Comparison of ENCODE assay signal across 8 cellular contexts in genomic region chr19:4676955-4677731, GRCh38. TPM values are rescaled to one million over a fixed set of nuclear protein-coding genes. Genes with fewer than 3 reads are reported as not detected.
DNase-seq lines count a peak whose midpoint lies in the region; ATAC-seq and TF ChIP-seq lines count a peak whose summit lies in the region.

No MANE protein-coding gene starts in this region.

- no peaks in the 10 kb centered on the region for H3K4me1 ChIP-seq in rectal smooth muscle tissue (ENCODE audit: control insufficient read depth, insufficient read depth, low read length)
- H3K4me1 ChIP-seq in effector memory CD4-positive, alpha-beta T cell (ENCODE audit: control insufficient read depth, insufficient read depth, low read length, poor library complexity, severe bottlenecking) = no peaks in the 10 kb centered on the region

- H3K9me3 ChIP-seq in effector memory CD4-positive, alpha-beta T cell (ENCODE audit: control insufficient read depth, low read length) = no peaks in the 10 kb centered on the region

- no peak overlapping the region for H3K9ac ChIP-seq in rectal smooth muscle tissue (ENCODE audit: low read length)

- H3K4me3 ChIP-seq in fibroblast of villous mesenchyme (ENCODE audit: low read depth, low read length) = no peak overlapping the region
- H3K4me3 ChIP-seq in rectal smooth muscle tissue (ENCODE audit: low read length) = no peak overlapping the region
- no peak overlapping the region for H3K4me3 ChIP-seq in effector memory CD4-positive, alpha-beta T cell (ENCODE audit: insufficient read depth, low read depth, low read length, poor library complexity, severe bottlenecking)

- DNase-seq in DMS 273 (lab: John Stamatoyannopoulos, UW; ENCODE audit: unreplicated experiment) (peak; percentile 88), HUDEP-2 (lab: John Stamatoyannopoulos, UW; ENCODE audit: unreplicated experiment in 76 of 76) (peak in 46 of 76 experiments; percentile 6 to 76 (median 39)), fibroblast of villous mesenchyme (ENCODE audit: low read depth) (peak; percentile 20)
- DNase-seq in activated CD4-positive, alpha-beta T cell treated with anti-CD3 and anti-CD28 coated beads for 48 hours = peak; percentile 54
- DNase-seq in effector memory CD4-positive, alpha-beta T cell = no peak

- peak; percentile 58 for TF ChIP-seq CTCF in fibroblast of villous mesenchyme (IDR thresholded peaks at IDR 0.05; ENCODE audit: insufficient read depth, low read depth, low read length)

- ATAC-seq in HG02840 (IDR thresholded peaks at IDR 0.05; ENCODE audit: low FRiP score, unreplicated experiment) (no peak), GM21526 (IDR thresholded peaks at IDR 0.05; ENCODE audit: low FRiP score, unreplicated experiment) (no peak)

- H3K27ac ChIP-seq in rectal smooth muscle tissue (ENCODE audit: low read depth, low read length) = peak overlapping the region; percentile 41
- H3K27ac ChIP-seq in effector memory CD4-positive, alpha-beta T cell (ENCODE audit: insufficient read depth, low read length, poor library complexity, severe bottlenecking) = no peak overlapping the region

- no peaks in the 10 kb centered on the region for H3K27me3 ChIP-seq in rectal smooth muscle tissue (ENCODE audit: control insufficient read depth, insufficient read depth, low read length)
- no peaks in the 10 kb centered on the region for H3K27me3 ChIP-seq in effector memory CD4-positive, alpha-beta T cell (replicated peaks; ENCODE audit: control insufficient read depth, insufficient read depth, low read length, poor library complexity, severe bottlenecking)

- H3K36me3 ChIP-seq in rectal smooth muscle tissue (ENCODE audit: control insufficient read depth, insufficient read depth, low read length) = peaks cover 12% of the 10 kb centered on the region
- peaks cover 13% of the 10 kb centered on the region for H3K36me3 ChIP-seq in effector memory CD4-positive, alpha-beta T cell (ENCODE audit: control insufficient read depth, insufficient read depth, low read length)

RNA-seq across cellular contexts. Expression of gene MYDGF, which starts 7.0 kb away (rescaled TPM):
- 179 and 205 TPM in 2 replicates for total RNA-seq in fibroblast of villous mesenchyme

RNA-seq across cellular contexts. Expression of gene TNFAIP8L1, which starts 37.8 kb away (rescaled TPM):
- total RNA-seq in fibroblast of villous mesenchyme = 4.2 and 4.3 TPM in 2 replicates

RNA-seq across cellular contexts. Expression of gene DPP9, which starts 46.5 kb away (rescaled TPM):
- 30.7 and 47.0 TPM in 2 replicates for total RNA-seq in fibroblast of villous mesenchyme

Comparison
In these comparisons a context has a peak if more than half of its experiments do, and no peak if none do; other contexts are left out.
1. DNase-seq: peak in DMS 273 (single experiment), HUDEP-2 (46 of 76), activated CD4-positive, alpha-beta T cell treated with anti-CD3 and anti-CD28 coated beads for 48 hours (single experiment) and fibroblast of villous mesenchyme (single experiment); none in effector memory CD4-positive, alpha-beta T cell (0 of 3).